29 cellular contexts compared by ENCODE assay signal in genomic region chr1:228016653-228017355, GRCh38. TPM values are rescaled to one million over a fixed set of nuclear protein-coding genes. Genes with fewer than 3 reads are reported as not detected.
DNase-seq lines count a peak whose midpoint lies in the region; ATAC-seq and TF ChIP-seq lines count a peak whose summit lies in the region.
"Had no signal": no experiment of that assay in that cellular context is flagged by ENCODE, and none has a peak within 500 bp of the region (broad histone marks: within the 10 kb centered on the region; RNA-seq: fewer than 3 reads in every experiment).

No MANE protein-coding gene starts in this region.

- no peak overlapping the region for H2AK9ac ChIP-seq in IMR-90 (replicated peaks; ENCODE audit: low read depth, low read length, poor library complexity)

- peak; percentile 8 for DNase-seq in left ventricle myocardium superior
- no peak for DNase-seq in right cardiac atrium
- no peak for DNase-seq in IMR-90
- DNase-seq in left lung = peak; percentile 19 to 31
- peak; percentile 15 to 34 for DNase-seq in aorta
- DNase-seq in foreskin keratinocyte = no peak
- DNase-seq in NOMO-1 (lab: John Stamatoyannopoulos, UW; ENCODE audit: unreplicated experiment in 2 of 2) = no peak
- DNase-seq: activated CD4-positive, alpha-beta T cell treated with anti-CD3 and anti-CD28 coated beads for 36 hours; anterior cingulate cortex; C1 segment of cervical spinal cord; COR-L47; DMS79; GF-D8; KBM-7; midbrain; NCI-H1105; NCI-H1930; RPMI8226; stimulated activated CD4-positive, alpha-beta T cell treated with anti-CD3 and anti-CD28 coated beads, Interleukin-4, amount 100 ng/mL, for 4 hours; upper lobe of left lung had no signal

- dilution Hi-C loops in IMR-90 (cut with HindIII; ENCODE audit: low sequenced_read_pairs, unreplicated experiment) = no loop called here

- no peak overlapping the region for H2BK120ac ChIP-seq in IMR-90 (ENCODE audit: low read depth, low read length)

- no TSS peak for BruUV-seq in IMR-90 (replicated peaks; lab: Mats Ljungman, UMichigan)

- in situ Hi-C loops in IMR-90 (cut with MboI; ENCODE audit: low sequenced_read_pairs) = no loop called here

- ATAC-seq in left ventricle myocardium superior = no peak
- ATAC-seq in right cardiac atrium = no peak
- ATAC-seq in IMR-90 (ENCODE audit: low read depth) = no peak
- no peak for ATAC-seq in left lung
- ATAC-seq in aorta (ENCODE audit: low FRiP score) = no peak
- no peak for ATAC-seq in foreskin keratinocyte
- ATAC-seq: activated CD4-positive, alpha-beta T cell treated with anti-CD3 and anti-CD28 coated beads for 36 hours; HCT116; naive thymus-derived CD4-positive, alpha-beta T cell; stimulated activated memory B cell treated with anti-CD40 and anti-IgM and Interleukin-4, amounts not matched to agents 10 μg/mL and 1 μg/mL and 100 μg/mL, for 72 hours had no signal

- H2AK5ac ChIP-seq in IMR-90 (ENCODE audit: low read depth, low read length) = no peak overlapping the region

- H3K79me1 ChIP-seq in IMR-90 (ENCODE audit: low read depth in 1 of 2, low read length in 2 of 2) = no peaks in the 10 kb centered on the region

- H3K18ac ChIP-seq in IMR-90 (ENCODE audit: low read depth, low read length) = no peak overlapping the region

- no peak overlapping the region for H2BK15ac ChIP-seq in IMR-90 (ENCODE audit: low read depth, low read length)

- H3K14ac ChIP-seq in IMR-90 (replicated peaks; ENCODE audit: low read depth, low read length) = no peak overlapping the region

- no peak overlapping the region for H3K23ac ChIP-seq in IMR-90 (ENCODE audit: low read depth, low read length)

- H3K36me3 ChIP-seq in IMR-90 (ENCODE audit: control insufficient read depth, insufficient read depth, low read length) (no peaks in the 10 kb centered on the region), left lung (no peaks in the 10 kb centered on the region), aorta (ENCODE audit: control insufficient read depth in 1 of 2, insufficient read depth in 2 of 2, low read length in 1 of 2) (no peaks in the 10 kb centered on the region)
- H3K36me3 ChIP-seq: cardiac muscle cell, sigmoid colon, upper lobe of left lung had no signal

- CTCF ChIA-PET in IMR-90 (lab: Yijun Ruan, JAX) = no interaction called here

- intact Hi-C loops in left ventricle myocardium superior (cut with micrococcal nuclease) = no loop called here
- intact Hi-C loops in right cardiac atrium (cut with DNase I) = no loop called here
- intact Hi-C loops in IMR-90 (cut with micrococcal nuclease) = no loop called here
- intact Hi-C loops in left lung (cut with DNase I) = no loop called here
- intact Hi-C loops in aorta (cut with DNase I) = no loop called here

- H3K4me2 ChIP-seq in IMR-90 (ENCODE audit: low read depth, low read length) = no peak overlapping the region

- no peak overlapping the region for H4K8ac ChIP-seq in IMR-90 (ENCODE audit: low read depth in 2 of 2, low read length in 2 of 2)

- H4K20me1 ChIP-seq in IMR-90 (ENCODE audit: insufficient read depth, low read length) = no peaks in the 10 kb centered on the region

- H4K5ac ChIP-seq in IMR-90 (ENCODE audit: low read depth, low read length) = no peak overlapping the region

- H3K9me1 ChIP-seq in IMR-90 (ENCODE audit: insufficient read depth, low read length) = peaks cover 4% of the 10 kb centered on the region; the same call in 1 of the 2 replicates

- no peak overlapping the region for H3K9ac ChIP-seq in IMR-90 (ENCODE audit: low read depth, low read length)

- H3K27ac ChIP-seq in right cardiac atrium (ENCODE audit: low read length) = no peak overlapping the region
- no peak overlapping the region for H3K27ac ChIP-seq in IMR-90 (ENCODE audit: insufficient read depth, low read length)
- H3K27ac ChIP-seq in left lung = no peak overlapping the region
- H3K27ac ChIP-seq in aorta (ENCODE audit: low read depth in 1 of 2, low read length in 2 of 2) = no peak overlapping the region
- no peak overlapping the region for H3K27ac ChIP-seq in foreskin keratinocyte
- H3K27ac ChIP-seq: cardiac muscle cell, sigmoid colon, upper lobe of left lung had no signal

- H3K27me3 ChIP-seq in right cardiac atrium (ENCODE audit: control insufficient read depth, insufficient read depth) (no peaks in the 10 kb centered on the region), IMR-90 (ENCODE audit: control insufficient read depth, insufficient read depth, low read length) (peaks cover 10% of the 10 kb centered on the region; the same call in 1 of the 2 replicates), left lung (peaks cover 0 to 26% of the 10 kb centered on the region in 2 donors), aorta (ENCODE audit: control insufficient read depth in 1 of 2, insufficient read depth in 2 of 2, low read length in 1 of 2) (no peaks in the 10 kb centered on the region), foreskin keratinocyte (no peaks in the 10 kb centered on the region)
- H3K27me3 ChIP-seq: upper lobe of left lung had no signal

- H3K9me3 ChIP-seq in right cardiac atrium (ENCODE audit: control insufficient read depth, low read length) (no peaks in the 10 kb centered on the region), IMR-90 (ENCODE audit: control insufficient read depth, insufficient read depth, low read length) (no peaks in the 10 kb centered on the region), left lung (no peaks in the 10 kb centered on the region), aorta (ENCODE audit: control insufficient read depth, low read length) (no peaks in the 10 kb centered on the region)
- H3K9me3 ChIP-seq: sigmoid colon, upper lobe of left lung had no signal

- no peak overlapping the region for H3K56ac ChIP-seq in IMR-90 (ENCODE audit: extremely low read depth, insufficient read depth, low read length)

- no peak overlapping the region for H2BK20ac ChIP-seq in IMR-90 (ENCODE audit: low read depth, low read length)

- POLR2A ChIA-PET in IMR-90 (lab: Charles Lee; ENCODE audit: unreplicated experiment) = no interaction called here

- H2AFZ ChIP-seq in IMR-90 (replicated peaks; ENCODE audit: low read length, poor library complexity) = peak overlapping the region; percentile 63

- H2BK5ac ChIP-seq in IMR-90 (ENCODE audit: low read depth, low read length, poor library complexity, severe bottlenecking) = no peak overlapping the region

- no peak overlapping the region for H4K91ac ChIP-seq in IMR-90 (ENCODE audit: insufficient read depth, low read depth, low read length)

- TF ChIP-seq CTCF in IMR-90 (conservative IDR thresholded peaks at IDR 0.05; ENCODE audit: low read depth, low read length) = no peak
- no peak for TF ChIP-seq CTCF in left lung (IDR thresholded peaks at IDR 0.05)
- TF ChIP-seq CTCF in foreskin keratinocyte (conservative IDR thresholded peaks at IDR 0.05) = no peak

- TF ChIP-seq RAD21 in IMR-90 (IDR thresholded peaks at IDR 0.05; ENCODE audit: low read length) = no peak

- WGBS in right cardiac atrium = 78% methylated on average over 12 of the region's 12 CpGs
- WGBS in IMR-90 (ENCODE audit: extremely low coverage in 2 of 2, insufficient read length in 1 of 2), 2 experiments = 60% methylated on average over 3 of the region's 12 CpGs; no CpG with 5 or more reads in 1 of the 2 experiments
- WGBS in aorta, 2 donors = 76 to 80% methylated on average over 12 of the region's 12 CpGs

- no peaks in the 10 kb centered on the region for H3K4me1 ChIP-seq in right cardiac atrium (ENCODE audit: control insufficient read depth, insufficient read depth, low read length)
- H3K4me1 ChIP-seq in IMR-90 (ENCODE audit: control insufficient read depth, insufficient read depth, low read length) = peaks cover 5% of the 10 kb centered on the region
- no peaks in the 10 kb centered on the region for H3K4me1 ChIP-seq in left lung
- no peaks in the 10 kb centered on the region for H3K4me1 ChIP-seq in aorta (ENCODE audit: control insufficient read depth in 1 of 2, insufficient read depth in 2 of 2, low read length in 2 of 2)
- H3K4me1 ChIP-seq in foreskin keratinocyte = peaks cover 18% of the 10 kb centered on the region
- H3K4me1 ChIP-seq: sigmoid colon had no signal

- no peak for TF ChIP-seq POLR2A in IMR-90 (IDR thresholded peaks at IDR 0.05; ENCODE audit: low read depth, low read length)

- no peak overlapping the region for H3K4me3 ChIP-seq in right cardiac atrium (ENCODE audit: low read length)
- H3K4me3 ChIP-seq in IMR-90 (ENCODE audit: insufficient read depth, low read depth, low read length) = no peak overlapping the region
- no peak overlapping the region for H3K4me3 ChIP-seq in left lung
- no peak overlapping the region for H3K4me3 ChIP-seq in aorta (ENCODE audit: low read length in 2 of 2)
- H3K4me3 ChIP-seq: cardiac muscle cell, sigmoid colon, upper lobe of left lung had no signal

- no peak overlapping the region for H3K4ac ChIP-seq in IMR-90 (ENCODE audit: low read depth, low read length)

TF ChIP-seq in IMR-90, 13 proteins besides CTCF, POLR2A, EP300 and RAD21:
- TF ChIP-seq CHD1 (IDR thresholded peaks at IDR 0.05; ENCODE audit: low read depth, low read length) = no peak

RNA-seq across cellular contexts. Expression of gene WNT3A, which starts 10.0 kb away (rescaled TPM):
- not detected for total RNA-seq in left ventricle myocardium superior
- not detected for total RNA-seq in right cardiac atrium
- polyA plus RNA-seq in right cardiac atrium = not detected
- not detected in 2 replicates for total RNA-seq in IMR-90 (2012; rRNA removed)
- not detected in 2 replicates for polyA plus RNA-seq in IMR-90 (2012; rRNA removed)
- not detected in 2 replicates for polyA plus RNA-seq in IMR-90 (2012; cell fraction: cytosol; rRNA removed)
- polyA plus RNA-seq in IMR-90 (2012; cell fraction: nucleus; rRNA removed; ENCODE audit: low replicate concordance) = not detected in 2 replicates
- 1 to 10 TPM in 1 of 2 donors, under 1 TPM in 1; 0.96 to 1.5 TPM for total RNA-seq in left lung
- total RNA-seq in aorta = not detected
- not detected for polyA plus RNA-seq in aorta
- total RNA-seq in foreskin keratinocyte = 0.04 TPM in 1 of 2 replicates, not detected in the other
- 0.02 and 0.07 TPM in 2 replicates for polyA plus RNA-seq in foreskin keratinocyte
- total RNA-seq: activated CD4-positive, alpha-beta T cell treated with anti-CD3 and anti-CD28 coated beads for 36 hours; cardiac muscle cell; HT-29; MCF 10A; naive thymus-derived CD4-positive, alpha-beta T cell; sigmoid colon; T-helper 1 cell treated with Interleukin-12 subunit alpha and Interleukin-12 subunit beta and Interleukin-4 antibody, amounts not matched to agents 30 ng/mL and 1 ng/mL, for 36 hours had no signal
- polyA plus RNA-seq: AG04450; cardiac muscle cell; naive thymus-derived CD4-positive, alpha-beta T cell had no signal

Comparison
In these comparisons a context has a peak if more than half of its experiments do, and no peak if none do; other contexts are left out.
1. DNase-seq: peak in left ventricle myocardium superior (single experiment), left lung (2 of 2) and aorta (2 of 2); none in right cardiac atrium (0 of 3), IMR-90 (single experiment), foreskin keratinocyte (0 of 2) and NOMO-1 (0 of 2).